In genomic region chr3:41117398-41117870, GRCh38 we compare ENCODE assay signal across 8 cellular contexts.
DNase-seq lines count a peak whose midpoint lies in the region; TF ChIP-seq lines count a peak whose summit lies in the region.

No MANE protein-coding gene starts in this region.

- TF ChIP-seq CTCF in GM10266 (IDR thresholded peaks at IDR 0.05; ENCODE audit: control insufficient read depth, insufficient read depth, low read depth, missing control alignments) (no peak), HFF-Myc (IDR thresholded peaks at IDR 0.05; ENCODE audit: low read depth, low read length, missing control alignments) (no peak), cardiac fibroblast (IDR thresholded peaks at IDR 0.05; ENCODE audit: low read depth, low read length) (no peak), lower leg skin (IDR thresholded peaks at IDR 0.05) (no peak)

- TF ChIP-seq POLR2A in lower leg skin (IDR thresholded peaks at IDR 0.05) = no peak

- H3K4me3 ChIP-seq in HFF-Myc (replicated peaks; ENCODE audit: low read depth, low read length) (no peak overlapping the region), cardiac fibroblast (replicated peaks in 1 of 2; ENCODE audit: low read depth in 2 of 2, low read length in 2 of 2) (no peak overlapping the region), lower leg skin (ENCODE audit: low read depth, poor library complexity, severe bottlenecking) (no peak overlapping the region)

- DNase-seq in GM10266 (ENCODE audit: extremely low spot score) (peak; percentile 63), HFF-Myc (ENCODE audit: extremely low read depth, low read depth) (peak; percentile 91), NAMALWA (ENCODE audit: low spot score) (peak; percentile 94), cardiac fibroblast (ENCODE audit: low read depth in 2 of 2) (peak; percentile 89 to 91), lower leg skin (ENCODE audit: low spot score in 2 of 2) (peak; percentile 91 to 97), kidney glomerular epithelial cell (lab: John Stamatoyannopoulos, UW) (no peak)
- DNase-seq in activated CD4-positive, CD25-positive, alpha-beta regulatory T cell treated with anti-CD3 and anti-CD28 coated beads, Interleukin-2, amount 50 U/mL, for 72 hours = peak; percentile 82
- peak; percentile 54 for DNase-seq in stimulated activated CD8-positive, alpha-beta memory T cell treated with anti-CD3 and anti-CD28 coated beads, Interleukin-12 subunit alpha, Interleukin-12 subunit beta, amount 100 ng/mL, for 24 hours (ENCODE audit: extremely low read depth)

- 28 to 41% methylated on average over 15 of the region's 15 CpGs for WGBS in lower leg skin, 2 donors

- intact Hi-C loops in lower leg skin (cut with DNase I; ENCODE audit: low total_unique reads) = no loop called here
